5 cellular contexts compared by ENCODE assay signal in genomic region chr3:173381936-173382335, GRCh38. TPM values are rescaled to one million over a fixed set of nuclear protein-coding genes. Genes with fewer than 3 reads are reported as not detected.
"Had no signal": no experiment of that assay in that cellular context is flagged by ENCODE, and none has a peak within 500 bp of the region (broad histone marks: within the 10 kb centered on the region; RNA-seq: fewer than 3 reads in every experiment).

No MANE protein-coding gene starts in this region.

RNA-seq across cellular contexts. Expression of gene NLGN1, which starts 15.6 kb away (rescaled TPM):
- total RNA-seq: naive thymus-derived CD4-positive, alpha-beta T cell; naive thymus-derived CD8-positive, alpha-beta T cell; natural killer cell; natural killer cell treated with Interleukin-12 subunit alpha and Interleukin-12 subunit beta and Interleukin-15 and Interleukin-18, amount 100 ng/mL, for 72 hours had no signal
- polyA plus RNA-seq: naive thymus-derived CD4-positive, alpha-beta T cell; naive thymus-derived CD8-positive, alpha-beta T cell; smooth muscle cell had no signal
